In the genomic region with DNA sequence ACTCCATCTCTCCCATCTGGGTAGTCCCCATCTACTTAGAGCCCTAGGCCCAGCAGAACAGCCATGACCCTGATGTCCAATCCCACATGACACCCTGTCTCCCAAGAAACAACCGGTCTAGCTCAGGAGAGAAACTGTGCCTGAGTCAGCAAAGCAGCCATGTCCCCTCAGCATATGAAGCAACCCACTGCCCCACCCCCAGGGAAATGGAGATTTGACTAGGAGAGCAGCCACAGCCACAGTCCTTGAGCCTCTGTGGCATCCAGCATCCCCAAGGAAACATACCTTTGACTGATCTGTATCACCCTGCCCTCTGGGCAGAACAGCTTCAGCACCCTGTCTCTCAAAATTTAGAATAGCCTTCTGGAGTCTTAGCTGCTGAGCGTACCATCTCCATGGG, we compare ENCODE assay signal across 24 cellular contexts.
"Had no signal": no experiment of that assay in that cellular context is flagged by ENCODE, and none has a peak within 500 bp of the region (broad histone marks: within the 10 kb centered on the region; RNA-seq: fewer than 3 reads in every experiment).

No MANE protein-coding gene starts in this region.

- H3K27ac ChIP-seq: esophagus squamous epithelium, gastroesophageal sphincter, neutrophil, psoas muscle, spleen, stomach, thoracic aorta, transverse colon had no signal

- DNase-seq: effector memory CD8-positive, alpha-beta T cell; esophagus squamous epithelium; foreskin fibroblast; glutamatergic neuron; left colon; left ventricle myocardium superior; mesenchymal stem cell; naive thymus-derived CD4-positive, alpha-beta T cell; nephron progenitor cell; psoas muscle; retina; stimulated activated CD4-positive, alpha-beta T cell treated with anti-CD3 and anti-CD28 coated beads, Interleukin-15, amount 100 ng/mL, for 24 hours; stimulated activated CD4-positive, alpha-beta T cell treated with anti-CD3 and anti-CD28 coated beads, Interleukin-1b, Interleukin-23, amount 100 ng/mL, for 48 hours; stimulated activated CD4-positive, alpha-beta T cell treated with anti-CD3 and anti-CD28 coated beads, Interleukin-4, amount 100 ng/mL, for 24 hours; stimulated activated naive B cell treated with anti-CD40 and anti-IgM and Interleukin-4, amounts not matched to agents 10 μg/mL and 1 μg/mL and 100 μg/mL, for 72 hours; stomach; substantia nigra; transverse colon had no signal

- ATAC-seq: effector memory CD8-positive, alpha-beta T cell; gastroesophageal sphincter; left colon; left ventricle myocardium superior; naive thymus-derived CD4-positive, alpha-beta T cell; psoas muscle; sciatic nerve; stimulated activated naive B cell treated with anti-CD40 and anti-IgM and Interleukin-4, amounts not matched to agents 10 μg/mL and 1 μg/mL and 100 μg/mL, for 72 hours had no signal

- H3K27me3 ChIP-seq: esophagus squamous epithelium, gastroesophageal sphincter, neutrophil, spleen, stomach, transverse colon had no signal

- H3K36me3 ChIP-seq: esophagus squamous epithelium, gastroesophageal sphincter, neutrophil, spleen, stomach, thoracic aorta, transverse colon had no signal

- H3K4me3 ChIP-seq: esophagus squamous epithelium, gastroesophageal sphincter, lung, psoas muscle, spleen, stomach, thoracic aorta, transverse colon had no signal

- H3K4me1 ChIP-seq: esophagus squamous epithelium, gastroesophageal sphincter, psoas muscle, spleen, stomach, transverse colon had no signal

- H3K9me3 ChIP-seq: esophagus squamous epithelium, neutrophil, transverse colon had no signal
